In the genomic region with DNA sequence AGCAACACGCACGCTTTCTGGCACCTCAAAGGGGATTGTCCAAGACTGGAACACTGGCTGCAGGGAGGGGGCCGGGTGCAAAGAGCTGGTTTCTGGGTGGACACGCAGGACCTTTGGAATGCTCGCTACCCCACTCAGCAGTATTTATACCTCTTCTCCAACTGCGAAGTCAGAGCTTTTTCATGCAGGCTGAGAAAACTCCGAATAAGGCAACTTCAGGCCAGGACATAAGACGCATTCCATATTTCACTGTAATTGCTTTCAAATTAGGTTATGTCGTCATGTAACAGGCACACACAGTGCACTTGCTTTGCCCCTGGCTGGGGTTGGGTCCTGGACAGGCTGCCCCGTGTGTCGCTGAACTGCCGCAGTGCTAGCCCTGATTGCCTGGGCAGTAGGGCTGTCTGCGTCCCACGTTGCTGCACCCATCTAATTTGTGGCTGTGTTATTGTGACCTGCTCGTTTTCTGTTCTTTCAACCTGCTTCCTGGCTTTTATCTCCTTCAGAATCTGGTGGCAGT, we compare ENCODE assay signal across 1 cellular context.
TF ChIP-seq lines count a peak whose summit lies in the region.

No MANE protein-coding gene starts in this region.

TF ChIP-seq in SK-N-SH, 30 proteins besides CTCF, POLR2A, EP300 and RAD21 (continued from another document):
- TF ChIP-seq REST (IDR thresholded peaks at IDR 0.05; ENCODE audit: low read depth, low read length) (no peak), TEAD4 (IDR thresholded peaks at IDR 0.05; ENCODE audit: borderline replicate concordance, insufficient read depth) (peak; percentile 72; the same call in 1 of the 2 replicates), RCOR1 (IDR thresholded peaks at IDR 0.05; ENCODE audit: low read length) (peak; percentile 86), POLR2AphosphoS5 (IDR thresholded peaks at IDR 0.05; ENCODE audit: low read depth, low read length) (peak; percentile 77; the same call in 1 of the 2 replicates), EZH2phosphoT487 (IDR thresholded peaks at IDR 0.05; ENCODE audit: borderline replicate concordance, low read depth) (no peak), RFX5 (IDR thresholded peaks at IDR 0.05; ENCODE audit: low read length) (0 out of 2 replicates have a peak, but pooled peaks have one; percentile 45), FOXM1 (IDR thresholded peaks at IDR 0.05; ENCODE audit: low read depth) (peak; percentile 69; the same call in 1 of the 2 replicates), FOXJ3 (CRISPR knock-in tag; IDR thresholded peaks at IDR 0.05) (peak; percentile 80; the same call in 1 of the 2 replicates), TCF12 (IDR thresholded peaks at IDR 0.05) (peak; percentile 69), SMC3 (IDR thresholded peaks at IDR 0.05; ENCODE audit: low read depth, low read length) (peak; percentile 1; the same call in 1 of the 2 replicates), NRF1 (IDR thresholded peaks at IDR 0.05; ENCODE audit: low read depth, low read length) (no peak), CHD2 (IDR thresholded peaks at IDR 0.05; ENCODE audit: low read length, partially characterized antibody) (peak; percentile 81), USF2 (IDR thresholded peaks at IDR 0.05; ENCODE audit: borderline replicate concordance, low read depth, low read length) (no peak), SIN3A (IDR thresholded peaks at IDR 0.05; ENCODE audit: borderline replicate concordance, low read depth, low read length) (no peak; the same call in 1 of the 2 replicates), RXRA (IDR thresholded peaks at IDR 0.05; ENCODE audit: borderline replicate concordance, low read depth) (peak; percentile 80; the same call in 1 of the 2 replicates), MXI1 (IDR thresholded peaks at IDR 0.05; ENCODE audit: low read depth, low read length) (peak; percentile 90), YY1 (IDR thresholded peaks at IDR 0.05; ENCODE audit: low read depth) (no peak), ELF1 (IDR thresholded peaks at IDR 0.05) (no peak), FOSL2 (IDR thresholded peaks at IDR 0.05; ENCODE audit: borderline replicate concordance, low read depth) (peak; percentile 78; the same call in 1 of the 2 replicates)
- TF ChIP-seq, protein P1, sequence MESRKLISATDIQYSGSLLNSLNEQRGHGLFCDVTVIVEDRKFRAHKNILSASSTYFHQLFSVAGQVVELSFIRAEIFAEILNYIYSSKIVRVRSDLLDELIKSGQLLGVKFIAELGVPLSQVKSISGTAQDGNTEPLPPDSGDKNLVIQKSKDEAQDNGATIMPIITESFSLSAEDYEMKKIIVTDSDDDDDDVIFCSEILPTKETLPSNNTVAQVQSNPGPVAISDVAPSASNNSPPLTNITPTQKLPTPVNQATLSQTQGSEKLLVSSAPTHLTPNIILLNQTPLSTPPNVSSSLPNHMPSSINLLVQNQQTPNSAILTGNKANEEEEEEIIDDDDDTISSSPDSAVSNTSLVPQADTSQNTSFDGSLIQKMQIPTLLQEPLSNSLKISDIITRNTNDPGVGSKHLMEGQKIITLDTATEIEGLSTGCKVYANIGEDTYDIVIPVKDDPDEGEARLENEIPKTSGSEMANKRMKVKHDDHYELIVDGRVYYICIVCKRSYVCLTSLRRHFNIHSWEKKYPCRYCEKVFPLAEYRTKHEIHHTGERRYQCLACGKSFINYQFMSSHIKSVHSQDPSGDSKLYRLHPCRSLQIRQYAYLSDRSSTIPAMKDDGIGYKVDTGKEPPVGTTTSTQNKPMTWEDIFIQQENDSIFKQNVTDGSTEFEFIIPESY (IDR thresholded peaks at IDR 0.05; ENCODE audit: borderline replicate concordance, low read depth): no peak
- TF ChIP-seq, protein P2, sequence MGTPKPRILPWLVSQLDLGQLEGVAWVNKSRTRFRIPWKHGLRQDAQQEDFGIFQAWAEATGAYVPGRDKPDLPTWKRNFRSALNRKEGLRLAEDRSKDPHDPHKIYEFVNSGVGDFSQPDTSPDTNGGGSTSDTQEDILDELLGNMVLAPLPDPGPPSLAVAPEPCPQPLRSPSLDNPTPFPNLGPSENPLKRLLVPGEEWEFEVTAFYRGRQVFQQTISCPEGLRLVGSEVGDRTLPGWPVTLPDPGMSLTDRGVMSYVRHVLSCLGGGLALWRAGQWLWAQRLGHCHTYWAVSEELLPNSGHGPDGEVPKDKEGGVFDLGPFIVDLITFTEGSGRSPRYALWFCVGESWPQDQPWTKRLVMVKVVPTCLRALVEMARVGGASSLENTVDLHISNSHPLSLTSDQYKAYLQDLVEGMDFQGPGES (IDR thresholded peaks at IDR 0.05; ENCODE audit: low read depth, low read length): no peak
- TF ChIP-seq, protein P3, sequence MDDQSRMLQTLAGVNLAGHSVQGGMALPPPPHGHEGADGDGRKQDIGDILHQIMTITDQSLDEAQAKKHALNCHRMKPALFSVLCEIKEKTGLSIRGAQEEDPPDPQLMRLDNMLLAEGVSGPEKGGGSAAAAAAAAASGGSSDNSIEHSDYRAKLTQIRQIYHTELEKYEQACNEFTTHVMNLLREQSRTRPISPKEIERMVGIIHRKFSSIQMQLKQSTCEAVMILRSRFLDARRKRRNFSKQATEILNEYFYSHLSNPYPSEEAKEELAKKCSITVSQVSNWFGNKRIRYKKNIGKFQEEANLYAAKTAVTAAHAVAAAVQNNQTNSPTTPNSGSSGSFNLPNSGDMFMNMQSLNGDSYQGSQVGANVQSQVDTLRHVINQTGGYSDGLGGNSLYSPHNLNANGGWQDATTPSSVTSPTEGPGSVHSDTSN (IDR thresholded peaks at IDR 0.05): peak; percentile 72
